In the genomic region with DNA sequence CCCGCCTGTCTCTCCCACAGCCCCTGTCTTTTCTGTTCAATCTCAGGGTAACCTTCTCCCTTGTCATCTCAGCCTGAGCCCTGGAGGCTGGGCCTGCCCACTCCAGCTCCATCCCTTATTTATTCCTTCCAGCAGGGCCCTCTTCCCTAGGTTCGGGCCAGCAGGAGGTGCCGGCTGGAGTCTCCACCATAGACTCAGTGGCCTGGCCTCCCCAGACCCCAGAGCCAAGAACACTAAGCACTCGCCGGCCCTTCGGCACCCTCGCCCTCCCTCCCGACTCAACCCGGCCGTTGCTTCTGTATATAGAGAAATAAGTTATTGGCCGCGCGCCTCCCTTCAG, we compare ENCODE assay signal across 8 cellular contexts. TPM values are rescaled to one million over a fixed set of nuclear protein-coding genes. Genes with fewer than 3 reads are reported as not detected.
DNase-seq lines count a peak whose midpoint lies in the region; ATAC-seq and FAIRE-seq lines count a peak whose summit lies in the region.

No MANE protein-coding gene starts in this region.

- peak overlapping the region; percentile 61 for H3K9ac ChIP-seq in NT2/D1 (ENCODE audit: insufficient read length, low read depth)

- peaks cover 23% of the 10 kb centered on the region for H3K79me2 ChIP-seq in ACC112 (ENCODE audit: control insufficient read depth, insufficient read depth, low read length, unreplicated experiment)

- H3K27ac ChIP-seq in ACC112 (ENCODE audit: low read depth, low read length) (no peak overlapping the region), ectodermal cell (ENCODE audit: insufficient read depth, low read depth, low read length, poor library complexity, severe bottlenecking) (no peak overlapping the region)

- DNase-seq in NT2/D1 (ENCODE audit: low read depth, low spot score) (no peak), naive B cell (no peak), NCI-H2227 treated with DMSO at 0.1 percent for 48 hours (lab: John Stamatoyannopoulos, UW) (no peak), RCC 7860 (ENCODE audit: low spot score) (no peak)
- no peak for DNase-seq in NK-92 treated with Interleukin-12 subunit alpha and Interleukin-12 subunit beta, amount 100 ng/mL, for 24 hours (lab: John Stamatoyannopoulos, UW)

- H3K36me3 Mint-ChIP-seq in naive B cell = peaks cover 0 to 8% of the 10 kb centered on the region in 2 donors

- WGBS in ectodermal cell, 2 experiments = 29 to 30% methylated on average over 13 of the region's 13 CpGs

- H3K4me3 ChIP-seq in ACC112 (ENCODE audit: low read depth, low read length) (peak overlapping the region; percentile 95), NT2/D1 (ENCODE audit: insufficient read length, low read depth) (peak overlapping the region; percentile 39), ectodermal cell (ENCODE audit: insufficient read depth, low read depth, low read length) (peak overlapping the region; percentile 98)

- H3K27me3 ChIP-seq in ACC112 (ENCODE audit: insufficient read depth, low read length) = no peaks in the 10 kb centered on the region
- no peaks in the 10 kb centered on the region for H3K27me3 ChIP-seq in NT2/D1 (ENCODE audit: insufficient read depth, insufficient read length)
- no peaks in the 10 kb centered on the region for H3K27me3 ChIP-seq in ectodermal cell (ENCODE audit: control insufficient read depth, insufficient read depth, low read length, poor library complexity, severe bottlenecking)

- peak overlapping the region in 4 of 6 donors; percentile 79 to 100 (median 98) for H3K27ac Mint-ChIP-seq in naive B cell

- no peak for ATAC-seq in naive B cell (ENCODE audit: low read depth in 2 of 2)
- no peak for ATAC-seq in GM21619 (IDR thresholded peaks at IDR 0.05; ENCODE audit: unreplicated experiment)

- H3K36me3 ChIP-seq in ACC112 (ENCODE audit: insufficient read depth, low read length) (peaks cover 2% of the 10 kb centered on the region; the same call in 1 of the 2 replicates), NT2/D1 (ENCODE audit: insufficient read depth, insufficient read length, low read length) (peaks cover 69% of the 10 kb centered on the region), ectodermal cell (ENCODE audit: control insufficient read depth, insufficient read depth, low read length) (peaks cover 26% of the 10 kb centered on the region)

- no peaks in the 10 kb centered on the region for H3K9me3 Mint-ChIP-seq in naive B cell

- H3K4me1 ChIP-seq in ACC112 (ENCODE audit: control insufficient read depth, insufficient read depth, low read length, unreplicated experiment) = peaks cover 8% of the 10 kb centered on the region
- peaks cover 13% of the 10 kb centered on the region for H3K4me1 ChIP-seq in NT2/D1 (ENCODE audit: insufficient read depth, insufficient read length)
- no peaks in the 10 kb centered on the region for H3K4me1 ChIP-seq in ectodermal cell (ENCODE audit: control insufficient read depth, insufficient read depth, low read length)

- H2AFZ ChIP-seq in ACC112 (ENCODE audit: low read length, unreplicated experiment) = no peak overlapping the region

- H3K27me3 Mint-ChIP-seq in naive B cell = no peaks in the 10 kb centered on the region

- H3K9me3 ChIP-seq in NT2/D1 (ENCODE audit: insufficient read depth, low read length) (no peaks in the 10 kb centered on the region), ectodermal cell (ENCODE audit: control insufficient read depth, low read length) (no peaks in the 10 kb centered on the region)

- peak overlapping the region; percentile 94 to 100 (median 99) for H3K4me3 Mint-ChIP-seq in naive B cell

- peaks cover 31 to 35% (median 34%) of the 10 kb centered on the region in 3 donors for H3K4me1 Mint-ChIP-seq in naive B cell

- FAIRE-seq in RCC 7860 (lab: Jason Lieb, UNC) = no peak

RNA-seq across cellular contexts. Expression of a gene that starts 1.4 kb away (rescaled TPM):
- polyA plus RNA-seq in ectodermal cell (2013, experiment 1 of 4) = 123 TPM
- polyA plus RNA-seq in ectodermal cell (2013, experiment 2 of 4) = 123 TPM
- polyA plus RNA-seq in ectodermal cell (2013, experiment 3 of 4) = 104 TPM
- polyA plus RNA-seq in ectodermal cell (2013, experiment 4 of 4) = 116 TPM
- polyA plus RNA-seq in naive B cell (ENCODE audit: low read depth in 6 of 6) = 10 to 100 TPM; 10.3 to 13.3 (median 12.2) TPM

RNA-seq across cellular contexts. Expression of a gene that starts 9.5 kb away (rescaled TPM):
- polyA plus RNA-seq in ectodermal cell (2013, experiment 1 of 4) = 58.2 TPM
- 64.4 TPM for polyA plus RNA-seq in ectodermal cell (2013, experiment 2 of 4)
- 55.0 TPM for polyA plus RNA-seq in ectodermal cell (2013, experiment 3 of 4)
- polyA plus RNA-seq in ectodermal cell (2013, experiment 4 of 4) = 50.5 TPM
- 1 to 10 TPM in 5 of 6 donors, under 1 TPM in 1; 0.17 to 9.3 (median 5.6) TPM for polyA plus RNA-seq in naive B cell (ENCODE audit: low read depth in 6 of 6)

RNA-seq across cellular contexts. Expression of a gene that starts 11.0 kb away (rescaled TPM):
- polyA plus RNA-seq in ectodermal cell (2013, experiment 1 of 4) = 43.9 TPM
- 33.4 TPM for polyA plus RNA-seq in ectodermal cell (2013, experiment 2 of 4)
- polyA plus RNA-seq in ectodermal cell (2013, experiment 3 of 4) = 39.5 TPM
- polyA plus RNA-seq in ectodermal cell (2013, experiment 4 of 4) = 41.3 TPM
- not detected for polyA plus RNA-seq in naive B cell (ENCODE audit: low read depth in 6 of 6)

RNA-seq across cellular contexts. Expression of a gene that starts 21.9 kb away (rescaled TPM):
- 30.8 TPM for polyA plus RNA-seq in ectodermal cell (2013, experiment 1 of 4)
- 33.2 TPM for polyA plus RNA-seq in ectodermal cell (2013, experiment 2 of 4)
- 35.0 TPM for polyA plus RNA-seq in ectodermal cell (2013, experiment 3 of 4)
- 34.7 TPM for polyA plus RNA-seq in ectodermal cell (2013, experiment 4 of 4)
- polyA plus RNA-seq in naive B cell (ENCODE audit: low read depth in 6 of 6) = 10 to 100 TPM; 57.1 to 82.1 (median 66.0) TPM

RNA-seq across cellular contexts. Expression of a gene that starts 24.7 kb away (rescaled TPM):
- not detected for polyA plus RNA-seq in ectodermal cell (2013, experiment 1 of 4)
- 0.07 TPM for polyA plus RNA-seq in ectodermal cell (2013, experiment 2 of 4)
- polyA plus RNA-seq in ectodermal cell (2013, experiment 3 of 4) = 0.21 TPM
- 0.12 TPM for polyA plus RNA-seq in ectodermal cell (2013, experiment 4 of 4)
- polyA plus RNA-seq in naive B cell (ENCODE audit: low read depth in 6 of 6) = not detected

Comparison
In these comparisons a context has a peak if more than half of its experiments do, and no peak if none do; other contexts are left out.
1. H3K4me3 ChIP-seq: peak in every context shown above with its lines; median percentile 98 in ectodermal cell; 95 in ACC112; 39 in NT2/D1.